In the genomic region with DNA sequence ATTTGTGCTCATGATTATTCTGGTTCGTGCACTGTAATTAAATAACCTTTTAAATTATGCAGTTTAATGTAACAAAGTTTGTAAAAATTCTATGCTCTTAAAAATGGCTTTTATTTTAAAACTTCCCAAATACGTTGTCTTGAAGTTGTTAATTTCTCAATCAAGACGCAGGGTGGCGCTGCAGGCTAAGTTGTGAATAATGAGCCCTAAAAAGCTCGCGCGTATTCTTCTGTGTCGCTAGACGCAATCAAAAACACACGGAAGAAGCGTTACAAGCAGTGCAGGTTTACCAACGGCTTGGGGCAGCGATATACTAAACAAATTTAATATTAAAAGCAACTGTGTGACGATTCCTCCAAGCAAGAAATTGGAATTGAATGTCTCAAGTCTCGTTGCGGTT, we compare ENCODE assay signal across 10 cellular contexts. TPM values are rescaled to one million over a fixed set of nuclear protein-coding genes. Genes with fewer than 3 reads are reported as not detected.
DNase-seq lines count a peak whose midpoint lies in the region; TF ChIP-seq lines count a peak whose summit lies in the region.
"Had no signal": no experiment of that assay in that cellular context is flagged by ENCODE, and none has a peak within 500 bp of the region (broad histone marks: within the 10 kb centered on the region; RNA-seq: fewer than 3 reads in every experiment).

Gene PCDHB4 (plus strand): TSS at position 256 of the 400 bp plus-strand sequence. CDS start 181 bp downstream, outside the sequence.

- no peaks in the 10 kb centered on the region for H4K20me1 ChIP-seq in MM.1S (ENCODE audit: insufficient read depth, low read length)

- no peaks in the 10 kb centered on the region for H3K79me2 ChIP-seq in MM.1S (ENCODE audit: low read length)

- H3K9me2 ChIP-seq in MM.1S (replicated peaks; ENCODE audit: insufficient read depth, low read length): no peaks in the 10 kb centered on the region

- TF ChIP-seq CTCF in AG09309 (IDR thresholded peaks at IDR 0.05; ENCODE audit: control insufficient read depth, insufficient read depth, low read depth, low read length, missing control alignments) (peak; percentile 29), MM.1S (IDR thresholded peaks at IDR 0.05; ENCODE audit: low read length) (no peak; the same call in 1 of the 2 replicates)

- H3K4me3 ChIP-seq in AG09309 (ENCODE audit: control insufficient read depth, low read depth, low read length): no peak within 1 kb of the TSS
- H3K4me3 ChIP-seq in HUES64 (ENCODE audit: low read length): peak within 1 kb of the TSS; percentile 24; the same call in 1 of the 2 replicates
- H3K4me3 ChIP-seq in MM.1S (ENCODE audit: low read length): no peak within 1 kb of the TSS

- H3K27me3 ChIP-seq in HUES64 (ENCODE audit: insufficient read depth, low read length) (no peaks in the 10 kb centered on the region), MM.1S (replicated peaks; ENCODE audit: insufficient read depth, low read length) (no peaks in the 10 kb centered on the region)

- H3K4me1 ChIP-seq in HUES64 (ENCODE audit: insufficient read depth, low read length) (no peaks in the 10 kb centered on the region), MM.1S (ENCODE audit: low read length) (no peaks in the 10 kb centered on the region)

- no peak within 1 kb of the TSS for H3K9ac ChIP-seq in HUES64 (ENCODE audit: low read depth, low read length)
- no peak within 1 kb of the TSS for H3K9ac ChIP-seq in MM.1S (ENCODE audit: low read length)

- H3K4me2 ChIP-seq in MM.1S (ENCODE audit: low read depth, low read length): no peak within 1 kb of the TSS

- H2AFZ ChIP-seq in MM.1S (ENCODE audit: low read length): no peak within 1 kb of the TSS

- no peaks in the 10 kb centered on the region for H3F3A ChIP-seq in MM.1S (ENCODE audit: insufficient read depth, low read length)

- DNase-seq in AG09309 (ENCODE audit: low read depth) (no peak), dermis blood vessel endothelial cell (peak; percentile 15), mesenteric fat pad (ENCODE audit: low spot score) (peak; percentile 53), germinal center (ENCODE audit: low spot score) (no peak), NCI-H1048 (lab: John Stamatoyannopoulos, UW) (no peak), MM.1S (no peak), NCI-H187 treated with DMSO at 0.1 percent for 48 hours (lab: John Stamatoyannopoulos, UW) (no peak)
- DNase-seq: activated CD4-positive, CD25-positive, alpha-beta regulatory T cell treated with anti-CD3 and anti-CD28 coated beads, Interleukin-2, amount 50 U/mL, for 72 hours; HCEC 1CT had no signal

- H3K36me3 ChIP-seq in HUES64 (ENCODE audit: insufficient read depth, low read length): no peaks in the 10 kb centered on the region
- H3K36me3 ChIP-seq in MM.1S (replicated peaks; ENCODE audit: insufficient read depth, low read length): no peaks in the 10 kb centered on the region

- WGBS in HUES64: 87% methylated on average over 15 of the region's 16 CpGs

- H3K27ac ChIP-seq in HUES64 (ENCODE audit: low read depth, low read length) (no peak within 1 kb of the TSS), MM.1S (ENCODE audit: low read length) (no peak within 1 kb of the TSS)

- peaks cover 5% of the 10 kb centered on the region; the same call in 1 of the 2 replicates for H3K9me3 ChIP-seq in HUES64 (ENCODE audit: insufficient read depth, low read depth, low read length)
- H3K9me3 ChIP-seq in MM.1S (replicated peaks; ENCODE audit: insufficient read depth, low read length): no peaks in the 10 kb centered on the region; the same call in 1 of the 2 replicates

RNA-seq across cellular contexts. Expression of gene PCDHB4, which starts in this region (rescaled TPM):
- 0.25 TPM for polyA plus RNA-seq in HUES64 (2013, experiment 1 of 2)
- 0.57 TPM for polyA plus RNA-seq in HUES64 (2013, experiment 2 of 2)
- 0.17 and 0.19 TPM in 2 replicates for total RNA-seq in dermis blood vessel endothelial cell
- total RNA-seq in mesenteric fat pad: 2.5 TPM

Comparison
In these comparisons a context has a peak if more than half of its experiments do, and no peak if none do; other contexts are left out.
1. Peak in DNase-seq in dermis blood vessel endothelial cell; RNA of the gene not detected or under 1 TPM.